In the genomic region with DNA sequence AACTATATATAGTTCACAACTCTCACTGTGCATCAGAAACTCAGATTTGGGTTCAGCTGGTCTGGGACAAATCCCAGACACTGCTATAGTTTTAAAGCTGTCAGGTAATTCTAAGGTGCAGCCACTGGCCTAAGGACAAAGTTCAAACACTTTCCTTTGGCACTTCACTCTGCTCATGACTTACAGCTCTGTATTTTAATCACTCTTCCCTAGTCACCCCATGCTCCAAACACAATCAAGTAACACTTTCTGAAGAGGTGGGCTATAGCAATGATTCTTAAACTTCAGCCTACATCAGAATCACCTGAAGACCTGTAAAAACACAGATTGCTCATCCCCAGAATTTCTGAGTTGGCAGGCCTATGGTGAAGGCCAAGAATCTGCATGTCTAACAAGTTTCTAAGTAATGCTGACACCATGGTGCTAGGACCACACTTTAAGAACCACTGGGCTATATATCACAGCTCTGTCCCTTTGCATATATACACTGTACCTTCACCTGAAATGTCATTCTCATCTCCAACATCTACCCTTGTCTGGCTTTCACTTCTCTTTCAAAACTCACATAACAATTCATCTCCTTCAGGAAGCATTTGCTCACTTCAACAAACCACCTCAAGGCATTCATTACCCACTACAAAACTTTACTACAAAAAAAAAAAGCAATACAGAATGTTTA, we compare ENCODE assay signal across 10 cellular contexts. TPM values are rescaled to one million over a fixed set of nuclear protein-coding genes. Genes with fewer than 3 reads are reported as not detected.
DNase-seq lines count a peak whose midpoint lies in the region; ATAC-seq and TF ChIP-seq lines count a peak whose summit lies in the region.
"Had no signal": no experiment of that assay in that cellular context is flagged by ENCODE, and none has a peak within 500 bp of the region (broad histone marks: within the 10 kb centered on the region; RNA-seq: fewer than 3 reads in every experiment).

No MANE protein-coding gene starts in this region.

- no peak overlapping the region for H3K4me3 ChIP-seq in DND-41 (ENCODE audit: low read depth in 1 of 2, low read length in 2 of 2)
- H3K4me3 ChIP-seq: BLaER1 treated with 17β-estradiol and CSF1 and Interleukin-3, amounts not matched to agents 10 nM and 100 nM had no signal

- H3K27me3 Mint-ChIP-seq in immature natural killer cell (ENCODE audit: low read depth in 3 of 3), result peaks cover 0 to 2% (median 0%) of the 10 kb centered on the region in 3 donors

- H3K9me3 Mint-ChIP-seq in immature natural killer cell, result no peaks in the 10 kb centered on the region

- peaks cover 70 to 80% of the 10 kb centered on the region in 2 donors for H3K4me1 Mint-ChIP-seq in immature natural killer cell

- H3K27ac ChIP-seq in DND-41 (ENCODE audit: low read length), result no peak overlapping the region
- H3K27ac ChIP-seq: BLaER1 treated with 17β-estradiol and CSF1 and Interleukin-3, amounts not matched to agents 10 nM and 100 nM had no signal

- ATAC-seq in DND-41 (ENCODE audit: insufficient read depth, low read depth) (peak; percentile 21; the same call in 1 of the 3 replicates), GM19397 (IDR thresholded peaks at IDR 0.05; ENCODE audit: unreplicated experiment) (peak; percentile 56), HG03066 (IDR thresholded peaks at IDR 0.05; ENCODE audit: low read depth, unreplicated experiment) (peak; percentile 62)

- no peak overlapping the region for H2AFZ ChIP-seq in DND-41 (ENCODE audit: low read depth, low read length)

- no peaks in the 10 kb centered on the region for H3K27me3 ChIP-seq in DND-41 (ENCODE audit: insufficient read depth, low read length, poor library complexity)
- H3K27me3 ChIP-seq: BLaER1 treated with 17β-estradiol and CSF1 and Interleukin-3, amounts not matched to agents 10 nM and 100 nM had no signal

- H3K4me3 Mint-ChIP-seq in immature natural killer cell, result peak overlapping the region; percentile 0 to 25 (median 12)

- TF ChIP-seq CTCF in DND-41 (IDR thresholded peaks at IDR 0.05; ENCODE audit: borderline replicate concordance, extremely low read depth, low read length, poor library complexity, severe bottlenecking), result no peak

- H3K36me3 Mint-ChIP-seq in immature natural killer cell, result peaks cover 0 to 5% (median 0%) of the 10 kb centered on the region in 3 donors

- peak overlapping the region in 3 of 6 donors; percentile 10 to 62 (median 33) for H3K27ac Mint-ChIP-seq in immature natural killer cell

- no peak overlapping the region for H3K4me2 ChIP-seq in DND-41 (ENCODE audit: insufficient read depth, low read length)

- H4K20me1 ChIP-seq in DND-41 (ENCODE audit: insufficient read depth, low read length), result peaks cover 79% of the 10 kb centered on the region; the same call in 1 of the 2 replicates

- H3K9ac ChIP-seq in DND-41 (ENCODE audit: low read depth, low read length), result no peak overlapping the region
- H3K9ac ChIP-seq: BLaER1 treated with 17β-estradiol and CSF1 and Interleukin-3, amounts not matched to agents 10 nM and 100 nM had no signal

- H3K4me1 ChIP-seq in DND-41 (ENCODE audit: insufficient read depth, low read length), result no peaks in the 10 kb centered on the region; the same call in 1 of the 2 replicates

- DNase-seq in DND-41 (no peak), immature natural killer cell (no peak), RKO (ENCODE audit: low spot score) (no peak), superior temporal gyrus (ENCODE audit: extremely low spot score) (no peak), NAMALWA (ENCODE audit: low spot score) (no peak), anterior cingulate cortex (lab: John Stamatoyannopoulos, UW) (no peak)
- DNase-seq: posterior cingulate gyrus had no signal

- H3K79me2 ChIP-seq in DND-41 (ENCODE audit: insufficient read depth, low read length), result peaks cover 100% of the 10 kb centered on the region

- no peaks in the 10 kb centered on the region for H3K9me3 ChIP-seq in DND-41 (ENCODE audit: insufficient read depth, low read length, severe bottlenecking)

- H3K36me3 ChIP-seq in DND-41 (ENCODE audit: insufficient read depth, low read length), result peaks cover 4% of the 10 kb centered on the region; the same call in 1 of the 2 replicates

RNA-seq across cellular contexts. Expression of gene STAG1, which starts 21.4 kb away (rescaled TPM):
- polyA plus RNA-seq in immature natural killer cell, result 10 to 100 TPM; 11.8 to 22.6 (median 14.6) TPM
